In the genomic region with DNA sequence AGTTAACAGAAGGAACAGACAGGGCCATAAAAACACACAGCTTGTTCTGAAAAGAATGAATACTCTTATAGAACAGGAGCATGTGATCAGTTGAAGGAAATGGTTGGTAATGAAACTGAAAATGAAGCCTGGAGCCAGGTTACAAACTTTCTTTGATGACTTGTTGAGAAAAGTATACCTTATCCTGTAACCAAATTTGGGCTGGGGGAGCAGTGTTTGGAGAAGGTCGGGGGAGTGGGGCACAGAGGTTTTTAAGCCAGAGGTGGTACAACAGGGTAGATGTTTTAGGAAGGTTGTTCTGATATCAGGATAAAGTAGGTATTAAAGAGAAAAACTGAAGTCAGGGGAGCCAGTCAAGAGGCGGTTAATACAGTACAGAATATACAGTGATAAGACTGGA, we compare ENCODE assay signal across 8 cellular contexts. TPM values are rescaled to one million over a fixed set of nuclear protein-coding genes. Genes with fewer than 3 reads are reported as not detected.
DNase-seq lines count a peak whose midpoint lies in the region; ATAC-seq and TF ChIP-seq lines count a peak whose summit lies in the region.

No MANE protein-coding gene starts in this region.

- H3K4me1 ChIP-seq in neural progenitor cell, result no peaks in the 10 kb centered on the region

- H3K79me2 ChIP-seq in neural progenitor cell (ENCODE audit: low read depth), result peaks cover 37% of the 10 kb centered on the region

- H3K4me3 ChIP-seq in neural progenitor cell, result no peak overlapping the region

- H3K27me3 Mint-ChIP-seq in activated CD4-positive, alpha-beta T cell treated with anti-CD3 and anti-CD28 coated beads, Interleukin-2, amount 10 ng/mL, durations not matched to agents 7 days and 5 days, result no peaks in the 10 kb centered on the region
- H3K27me3 Mint-ChIP-seq in naive thymus-derived CD8-positive, alpha-beta T cell, result no peaks in the 10 kb centered on the region
- no peaks in the 10 kb centered on the region for H3K27me3 Mint-ChIP-seq in neural progenitor cell (ENCODE audit: insufficient read depth, low read depth)

- no peak overlapping the region for H2AFZ ChIP-seq in neural progenitor cell (replicated peaks)

- CTCF ChIA-PET in activated CD4-positive, alpha-beta T cell treated with anti-CD3 and anti-CD28 coated beads, Interleukin-2, amount 10 ng/mL, durations not matched to agents 7 days and 5 days (lab: Charles Lee), result interaction anchor here (1.1 to 2.7 kb wide), 3 partner anchors 8 to 17 kb away, joined by 3 to 9 read pairs (median 6); a partner anchor contains a TSS

- peaks cover 54% of the 10 kb centered on the region for H3K36me3 Mint-ChIP-seq in activated CD4-positive, alpha-beta T cell treated with anti-CD3 and anti-CD28 coated beads, Interleukin-2, amount 10 ng/mL, durations not matched to agents 7 days and 5 days (ENCODE audit: low read depth)
- H3K36me3 Mint-ChIP-seq in naive thymus-derived CD8-positive, alpha-beta T cell, result peaks cover 5 to 65% (median 11%) of the 10 kb centered on the region in 3 donors
- peaks cover 6% of the 10 kb centered on the region for H3K36me3 Mint-ChIP-seq in neural progenitor cell

- DNase-seq in activated CD4-positive, alpha-beta T cell treated with anti-CD3 and anti-CD28 coated beads, Interleukin-2, amount 10 ng/mL, durations not matched to agents 7 days and 5 days, result peak; percentile 61
- DNase-seq in activated CD4-positive, alpha-beta T cell treated with anti-CD3 and anti-CD28 coated beads, Interleukin-2, amount 50 U/mL, for 1 hour, result no peak
- DNase-seq in naive thymus-derived CD8-positive, alpha-beta T cell, result peak in 2 of 10 donors; percentile 8 to 29
- DNase-seq in neural progenitor cell (ENCODE audit: low spot score) (no peak), omental fat pad (ENCODE audit: low spot score) (no peak)
- DNase-seq in stimulated activated CD4-positive, alpha-beta T cell treated with anti-CD3 and anti-CD28 coated beads, Interleukin-2, amount 100 ng/mL, for 48 hours, result no peak

- no peak overlapping the region for H3K27ac ChIP-seq in neural progenitor cell

- H3K4me2 ChIP-seq in neural progenitor cell, result no peak overlapping the region

- H3K4me3 Mint-ChIP-seq in activated CD4-positive, alpha-beta T cell treated with anti-CD3 and anti-CD28 coated beads, Interleukin-2, amount 10 ng/mL, durations not matched to agents 7 days and 5 days, result peak overlapping the region; percentile 63
- H3K4me3 Mint-ChIP-seq in naive thymus-derived CD8-positive, alpha-beta T cell, result peak overlapping the region; percentile 11 to 83 (median 55)
- no peak overlapping the region for H3K4me3 Mint-ChIP-seq in neural progenitor cell

- H3K27ac Mint-ChIP-seq in activated CD4-positive, alpha-beta T cell treated with anti-CD3 and anti-CD28 coated beads, Interleukin-2, amount 10 ng/mL, durations not matched to agents 7 days and 5 days, result peak overlapping the region; percentile 93
- peak overlapping the region; percentile 76 to 95 (median 86) for H3K27ac Mint-ChIP-seq in naive thymus-derived CD8-positive, alpha-beta T cell
- no peak overlapping the region for H3K27ac Mint-ChIP-seq in neural progenitor cell

- H3K36me3 ChIP-seq in neural progenitor cell, result no peaks in the 10 kb centered on the region

- no peak for TF ChIP-seq CTCF in neural progenitor cell (IDR thresholded peaks at IDR 0.05)
- TF ChIP-seq CTCF in omental fat pad (IDR thresholded peaks at IDR 0.05), result no peak

- no peaks in the 10 kb centered on the region for H3F3A ChIP-seq in neural progenitor cell (ENCODE audit: low read depth)

- peaks cover 43% of the 10 kb centered on the region for H3K4me1 Mint-ChIP-seq in activated CD4-positive, alpha-beta T cell treated with anti-CD3 and anti-CD28 coated beads, Interleukin-2, amount 10 ng/mL, durations not matched to agents 7 days and 5 days
- peaks cover 14 to 34% (median 29%) of the 10 kb centered on the region in 4 donors for H3K4me1 Mint-ChIP-seq in naive thymus-derived CD8-positive, alpha-beta T cell
- no peaks in the 10 kb centered on the region for H3K4me1 Mint-ChIP-seq in neural progenitor cell

- H3K9me3 Mint-ChIP-seq in activated CD4-positive, alpha-beta T cell treated with anti-CD3 and anti-CD28 coated beads, Interleukin-2, amount 10 ng/mL, durations not matched to agents 7 days and 5 days, result no peaks in the 10 kb centered on the region
- no peaks in the 10 kb centered on the region for H3K9me3 Mint-ChIP-seq in naive thymus-derived CD8-positive, alpha-beta T cell
- no peaks in the 10 kb centered on the region for H3K9me3 Mint-ChIP-seq in neural progenitor cell

- no peak overlapping the region for H3K9ac ChIP-seq in neural progenitor cell

- POLR2A ChIA-PET in activated CD4-positive, alpha-beta T cell treated with anti-CD3 and anti-CD28 coated beads, Interleukin-2, amount 10 ng/mL, durations not matched to agents 7 days and 5 days (lab: Charles Lee), result interaction anchor here (1.2 kb wide), 1 partner anchor 147 kb away, joined by 5 read pairs; no protein-coding TSS in a partner anchor
- POLR2A ChIA-PET in naive thymus-derived CD8-positive, alpha-beta T cell (lab: Charles Lee), result interaction anchor here (0.6 to 1.6 kb wide), 2 partner anchors 8 to 143 kb away, joined by 5 to 7 read pairs; a partner anchor contains a TSS

- H3K9me3 ChIP-seq in neural progenitor cell (ENCODE audit: low read depth), result no peaks in the 10 kb centered on the region

- peak; percentile 94 for ATAC-seq in GM21825 (IDR thresholded peaks at IDR 0.05; ENCODE audit: unreplicated experiment)
- peak; percentile 97 for ATAC-seq in HG03520 (IDR thresholded peaks at IDR 0.05; ENCODE audit: unreplicated experiment)
- ATAC-seq in naive thymus-derived CD8-positive, alpha-beta T cell, result peak; percentile 30 to 67
- no peak for ATAC-seq in omental fat pad (ENCODE audit: low FRiP score)

- H3K27me3 ChIP-seq in neural progenitor cell, result no peaks in the 10 kb centered on the region

- peaks cover 10% of the 10 kb centered on the region for H4K20me1 ChIP-seq in neural progenitor cell (ENCODE audit: low read depth)

RNA-seq across cellular contexts. Expression of a gene that starts 8.2 kb away (rescaled TPM):
- 10 to 100 TPM; 40.7 to 45.6 TPM for total RNA-seq in activated CD4-positive, alpha-beta T cell treated with anti-CD3 and anti-CD28 coated beads, Interleukin-2, amount 10 ng/mL, durations not matched to agents 7 days and 5 days
- total RNA-seq in naive thymus-derived CD8-positive, alpha-beta T cell, result 10 to 100 TPM; 30.2 to 30.3 TPM
- 10 to 100 TPM; 16.6 to 19.7 (median 19.2) TPM for polyA plus RNA-seq in naive thymus-derived CD8-positive, alpha-beta T cell
- total RNA-seq in neural progenitor cell (ENCODE audit: low replicate concordance) (56.6 and 85.4 TPM in 2 replicates), omental fat pad (10 to 100 TPM; 22.0 to 39.0 (median 26.6) TPM)

RNA-seq across cellular contexts. Expression of a gene that starts 8.3 kb away (rescaled TPM):
- 10 to 100 TPM; 88.3 to 95.8 TPM for total RNA-seq in activated CD4-positive, alpha-beta T cell treated with anti-CD3 and anti-CD28 coated beads, Interleukin-2, amount 10 ng/mL, durations not matched to agents 7 days and 5 days
- total RNA-seq in naive thymus-derived CD8-positive, alpha-beta T cell, result 10 to 100 TPM; 56.8 to 58.3 TPM
- 10 to 100 TPM; 51.4 to 64.6 (median 52.9) TPM for polyA plus RNA-seq in naive thymus-derived CD8-positive, alpha-beta T cell
- 43.9 and 50.4 TPM in 2 replicates for total RNA-seq in neural progenitor cell (ENCODE audit: low replicate concordance)
- 10 to 100 TPM; 28.7 to 41.6 (median 33.3) TPM for total RNA-seq in omental fat pad

RNA-seq across cellular contexts. Expression of a gene that starts 16.3 kb away (rescaled TPM):
- total RNA-seq in activated CD4-positive, alpha-beta T cell treated with anti-CD3 and anti-CD28 coated beads, Interleukin-2, amount 10 ng/mL, durations not matched to agents 7 days and 5 days, result under 1 TPM in 1 of 2 experiments, not detected in 1; 0.12 TPM
- under 1 TPM; 0.21 to 0.36 TPM for total RNA-seq in naive thymus-derived CD8-positive, alpha-beta T cell
- polyA plus RNA-seq in naive thymus-derived CD8-positive, alpha-beta T cell, result under 1 TPM in 2 of 3 donors, not detected in 1; 0.20 to 0.21 TPM
- 0.31 and 4.0 TPM in 2 replicates for total RNA-seq in neural progenitor cell (ENCODE audit: low replicate concordance)
- total RNA-seq in omental fat pad, result 1 to 10 TPM in 2 of 4 donors, under 1 TPM in 2; 0.38 to 5.4 (median 1.3) TPM
